Comparison of ENCODE assay signal across 19 cellular contexts in the genomic region with DNA sequence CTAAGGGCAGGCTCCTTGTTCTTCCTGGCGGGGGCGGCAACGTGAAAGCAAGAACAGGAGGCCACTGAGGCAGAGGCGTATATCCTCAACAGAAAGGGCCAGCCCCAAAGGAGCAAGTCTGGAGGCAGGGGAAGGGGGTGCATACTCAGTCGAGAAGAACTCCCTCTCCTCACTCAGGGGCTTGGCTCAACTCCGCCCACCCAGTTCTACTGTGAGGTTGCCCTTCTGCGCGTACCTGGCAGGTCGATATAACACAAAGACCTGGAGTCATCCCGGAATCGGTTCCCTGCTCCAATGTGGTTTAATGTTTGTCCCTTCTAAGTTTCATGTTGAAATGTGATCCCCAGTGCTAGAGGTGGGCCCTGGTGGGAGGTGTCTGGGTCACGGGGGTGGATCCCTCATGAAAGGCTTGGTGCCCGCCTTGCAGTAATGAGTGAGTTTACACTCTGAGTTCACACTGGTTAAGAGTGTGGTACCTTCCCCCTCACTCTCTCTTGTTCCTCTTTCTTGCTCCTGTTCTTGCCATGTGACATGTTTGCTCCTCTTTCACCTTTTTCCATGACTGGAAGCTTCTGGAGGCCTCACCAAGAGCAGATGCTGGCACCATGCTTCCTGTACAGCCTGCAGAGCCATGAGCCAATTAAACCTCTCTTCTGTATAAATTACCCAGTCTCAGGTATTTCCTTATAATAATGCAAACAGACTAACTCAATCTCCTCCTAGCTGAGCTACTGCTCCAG. TPM values are rescaled to one million over a fixed set of nuclear protein-coding genes. Genes with fewer than 3 reads are reported as not detected.
DNase-seq lines count a peak whose midpoint lies in the region; ATAC-seq, FAIRE-seq and TF ChIP-seq lines count a peak whose summit lies in the region.
"Had no signal": no experiment of that assay in that cellular context is flagged by ENCODE, and none has a peak within 500 bp of the region (broad histone marks: within the 10 kb centered on the region; RNA-seq: fewer than 3 reads in every experiment).

No MANE protein-coding gene starts in this region.

- H3K4me1 ChIP-seq in K562 (replicated peaks in 1 of 2; ENCODE audit: control insufficient read depth in 2 of 2, insufficient read depth in 2 of 2, low read length in 2 of 2) (peaks cover 5 to 19% of the 10 kb centered on the region in 2 experiments; a peak in 4 of 5 replicates), H9 (ENCODE audit: insufficient read depth, low read length) (peaks cover 5% of the 10 kb centered on the region; the same call in 1 of the 2 replicates)
- H3K4me1 ChIP-seq: Peyer's patch had no signal

- no peak for FAIRE-seq in K562 (lab: Jason Lieb, UNC)
- FAIRE-seq: HepG2 had no signal

- peaks cover 53% of the 10 kb centered on the region for H3K27me3 Mint-ChIP-seq in activated CD8-positive, alpha-beta memory T cell treated with anti-CD3 and anti-CD28 coated beads, Interleukin-2, amount 10 ng/mL, durations not matched to agents 7 days and 5 days
- H3K27me3 Mint-ChIP-seq in type B pancreatic cell (peaks cover 2% of the 10 kb centered on the region), H9 (ENCODE audit: low read depth) (peaks cover 33% of the 10 kb centered on the region)
- H3K27me3 Mint-ChIP-seq in activated CD4-positive, alpha-beta T cell treated with anti-CD3 and anti-CD28 coated beads, Interleukin-2, amount 10 ng/mL, durations not matched to agents 7 days and 5 days, result no peaks in the 10 kb centered on the region

- 57% methylated on average over 13 of the region's 13 CpGs for WGBS in K562 (ENCODE audit: insufficient coverage, low coverage, missing lambda C conversion rate)
- no CpG with 5 or more reads among the region's 13 CpGs for WGBS in H9 (ENCODE audit: extremely low coverage, insufficient read length, low lambda C conversion rate)

- H3K36me3 ChIP-seq in K562 (ENCODE audit: control insufficient read depth, insufficient read depth, low read length), result no peaks in the 10 kb centered on the region
- H3K36me3 ChIP-seq: BLaER1 treated with 17β-estradiol and CSF1 and Interleukin-3, amounts not matched to agents 10 nM and 100 nM; Peyer's patch had no signal

- in situ Hi-C loops in K562 (cut with MboI), result loop anchor here (10.0 kb wide), 1 partner anchor 370 kb away; no protein-coding TSS in a partner anchor

- peaks cover 22% of the 10 kb centered on the region for H3K4me1 Mint-ChIP-seq in activated CD8-positive, alpha-beta memory T cell treated with anti-CD3 and anti-CD28 coated beads, Interleukin-2, amount 10 ng/mL, durations not matched to agents 7 days and 5 days
- H3K4me1 Mint-ChIP-seq in type B pancreatic cell (ENCODE audit: unreplicated experiment), result no peaks in the 10 kb centered on the region
- H3K4me1 Mint-ChIP-seq in H9, result peaks cover 56% of the 10 kb centered on the region in 2 experiments
- peaks cover 32% of the 10 kb centered on the region for H3K4me1 Mint-ChIP-seq in activated CD4-positive, alpha-beta T cell treated with anti-CD3 and anti-CD28 coated beads, Interleukin-2, amount 10 ng/mL, durations not matched to agents 7 days and 5 days

- no TSS peak for BruUV-seq in K562 (replicated peaks; lab: Mats Ljungman, UMichigan)

- H2AFZ ChIP-seq in K562 (ENCODE audit: low read depth, low read length) (no peak overlapping the region), H9 (ENCODE audit: low read length) (no peak overlapping the region)

- no peaks in the 10 kb centered on the region for H3K23me2 ChIP-seq in H9 (ENCODE audit: insufficient read length, low read depth, low read length, poor library complexity, severe bottlenecking)

- no peak for ATAC-seq in activated CD8-positive, alpha-beta memory T cell treated with anti-CD3 and anti-CD28 coated beads, Interleukin-2, amount 10 ng/mL, durations not matched to agents 7 days and 5 days
- no peak for ATAC-seq in K562
- ATAC-seq in HG02870 (IDR thresholded peaks at IDR 0.05; ENCODE audit: unreplicated experiment), result no peak
- ATAC-seq: HepG2, SK-N-SH treated with all-trans-retinoic acid at 6 μM for 48 hours had no signal

- H3K36me3 Mint-ChIP-seq in activated CD8-positive, alpha-beta memory T cell treated with anti-CD3 and anti-CD28 coated beads, Interleukin-2, amount 10 ng/mL, durations not matched to agents 7 days and 5 days, result no peaks in the 10 kb centered on the region
- H3K36me3 Mint-ChIP-seq in type B pancreatic cell (no peaks in the 10 kb centered on the region), H9 (ENCODE audit: insufficient read depth in 1 of 3, low read depth in 3 of 3) (peaks cover 0 to 19% (median 1%) of the 10 kb centered on the region in 3 experiments; a peak in 5 of 7 replicates)
- no peaks in the 10 kb centered on the region for H3K36me3 Mint-ChIP-seq in activated CD4-positive, alpha-beta T cell treated with anti-CD3 and anti-CD28 coated beads, Interleukin-2, amount 10 ng/mL, durations not matched to agents 7 days and 5 days (ENCODE audit: low read depth)

- no peak overlapping the region for H3K14ac ChIP-seq in H9 (ENCODE audit: insufficient read depth, low read length)

- CTCF ChIA-PET in activated CD8-positive, alpha-beta memory T cell treated with anti-CD3 and anti-CD28 coated beads, Interleukin-2, amount 10 ng/mL, durations not matched to agents 7 days and 5 days (lab: Charles Lee), result interaction anchor here (1.4 to 2.0 kb wide), 2 partner anchors 9 to 370 kb away, joined by 4 to 5 read pairs; no protein-coding TSS in a partner anchor
- CTCF ChIA-PET in K562 (lab: Yijun Ruan, JAX; ENCODE audit: low intra/inter-chr PET ratio), result no interaction called here
- CTCF ChIA-PET in activated CD4-positive, alpha-beta T cell treated with anti-CD3 and anti-CD28 coated beads, Interleukin-2, amount 10 ng/mL, durations not matched to agents 7 days and 5 days (lab: Charles Lee), result interaction anchor here (0.6 to 1.6 kb wide), 2 partner anchors 9 to 464 kb away, joined by 3 to 6 read pairs; no protein-coding TSS in a partner anchor

- no peak overlapping the region for H2BK15ac ChIP-seq in H9 (ENCODE audit: low read depth, low read length)

- no peaks in the 10 kb centered on the region for H3K9me3 Mint-ChIP-seq in activated CD8-positive, alpha-beta memory T cell treated with anti-CD3 and anti-CD28 coated beads, Interleukin-2, amount 10 ng/mL, durations not matched to agents 7 days and 5 days (ENCODE audit: low read depth)
- H3K9me3 Mint-ChIP-seq in type B pancreatic cell (peaks cover 7% of the 10 kb centered on the region), H9 (peaks cover 2 to 6% of the 10 kb centered on the region in 2 experiments; a peak in 2 of 5 replicates)
- H3K9me3 Mint-ChIP-seq in activated CD4-positive, alpha-beta T cell treated with anti-CD3 and anti-CD28 coated beads, Interleukin-2, amount 10 ng/mL, durations not matched to agents 7 days and 5 days, result no peaks in the 10 kb centered on the region
- H3K9me3 Mint-ChIP-seq: CD8-positive, alpha-beta memory T cell had no signal

- no peaks in the 10 kb centered on the region for H3K9me1 ChIP-seq in K562 (ENCODE audit: control insufficient read depth, insufficient read depth, low read length)

- no peak overlapping the region for H3K23ac ChIP-seq in H9 (ENCODE audit: insufficient read length, low read depth, low read length)

- H3K4me3 ChIP-seq in K562, result no peak overlapping the region
- H3K4me3 ChIP-seq: BLaER1 treated with 17β-estradiol and CSF1 and Interleukin-3, amounts not matched to agents 10 nM and 100 nM; Peyer's patch had no signal

- no peaks in the 10 kb centered on the region for H3K79me2 ChIP-seq in K562 (ENCODE audit: control insufficient read depth, insufficient read depth, low read length)
- H3K79me2 ChIP-seq in H9 (ENCODE audit: insufficient read depth, low read length), result no peaks in the 10 kb centered on the region

- TF ChIP-seq RAD21 in K562 (CRISPR knock-in tag; conservative IDR thresholded peaks at IDR 0.05 in 1 of 2, IDR thresholded peaks at IDR 0.05 in 1 of 2), result no peak

- H3K9ac ChIP-seq in K562 (ENCODE audit: insufficient read depth in 1 of 2, low read depth in 2 of 2, low read length in 2 of 2) (no peak overlapping the region), H9 (ENCODE audit: extremely low read depth, insufficient read length, low read length) (no peak overlapping the region)
- H3K9ac ChIP-seq: BLaER1 treated with 17β-estradiol and CSF1 and Interleukin-3, amounts not matched to agents 10 nM and 100 nM had no signal

- no peak for TF ChIP-seq POLR2A in K562 (conservative IDR thresholded peaks at IDR 0.05)

- no peak overlapping the region for H4K91ac ChIP-seq in H9 (ENCODE audit: insufficient read length, low read depth, low read length)

- no peak overlapping the region for H2BK12ac ChIP-seq in H9 (ENCODE audit: insufficient read length, low read depth, low read length)

- no peak overlapping the region for H2BK20ac ChIP-seq in H9 (ENCODE audit: low read depth, low read length, poor library complexity, severe bottlenecking)

- H3T11ph ChIP-seq in H9 (ENCODE audit: low read length), result no peak overlapping the region

- no peak overlapping the region for H3K4ac ChIP-seq in H9 (ENCODE audit: low read depth, low read length)

- H2BK120ac ChIP-seq in H9 (ENCODE audit: low read depth, low read length, poor library complexity, severe bottlenecking), result no peak overlapping the region

- H3K27ac ChIP-seq in K562 (ENCODE audit: extremely low read depth, low read depth, low read length) (no peak overlapping the region), H9 (ENCODE audit: insufficient read length, low read depth, low read length) (no peak overlapping the region)
- H3K27ac ChIP-seq: BLaER1 treated with 17β-estradiol and CSF1 and Interleukin-3, amounts not matched to agents 10 nM and 100 nM; Peyer's patch had no signal

- intact Hi-C loops in K562 (cut with micrococcal nuclease), result loop anchor here (10.0 kb wide), 2 partner anchors 70 to 370 kb away; no protein-coding TSS in a partner anchor

- H2BK5ac ChIP-seq in H9 (ENCODE audit: insufficient read length, low read length), result no peak overlapping the region

- no peak overlapping the region for H3K56ac ChIP-seq in H9 (ENCODE audit: insufficient read length, low read depth, low read length)

- H3K9me3 ChIP-seq in K562 (replicated peaks; ENCODE audit: control insufficient read depth, insufficient read depth, low read depth, low read length), result no peaks in the 10 kb centered on the region; the same call in 1 of the 2 replicates
- H3K9me3 ChIP-seq in H9 (ENCODE audit: control insufficient read depth, low read depth, low read length), result no peaks in the 10 kb centered on the region
- H3K9me3 ChIP-seq: BLaER1 treated with 17β-estradiol and CSF1 and Interleukin-3, amounts not matched to agents 10 nM and 100 nM; Peyer's patch had no signal

- peak; percentile 35 for DNase-seq in activated CD8-positive, alpha-beta memory T cell treated with anti-CD3 and anti-CD28 coated beads for 24 hours
- no peak for DNase-seq in activated CD8-positive, alpha-beta memory T cell treated with anti-CD3 and anti-CD28 coated beads, Interleukin-2, amount 10 ng/mL, durations not matched to agents 7 days and 5 days
- DNase-seq in MV-4-11 (lab: John Stamatoyannopoulos, UW), result peak; percentile 26
- no peak for DNase-seq in K562 (ENCODE audit: extremely low read depth in 1 of 4, low spot score in 3 of 4)
- peak; percentile 8 for DNase-seq in type B pancreatic cell (ENCODE audit: extremely low spot score, unreplicated experiment)
- DNase-seq in H9, result no peak
- no peak for DNase-seq in activated CD4-positive, alpha-beta T cell treated with anti-CD3 and anti-CD28 coated beads, Interleukin-2, amount 10 ng/mL, durations not matched to agents 7 days and 5 days
- DNase-seq: 8988T; CD8-positive, alpha-beta memory T cell; DMS79 treated with DMSO at 0.1 percent for 48 hours; NCI-H1436; NCI-H2029; NCI-H524; SHP77 had no signal

- H3K27me3 ChIP-seq in K562 (ENCODE audit: control insufficient read depth in 2 of 2, insufficient read depth in 2 of 2, low read length in 2 of 2), result peaks cover 5 to 25% of the 10 kb centered on the region in 2 experiments; a peak in 3 of 5 replicates
- H3K27me3 ChIP-seq in H9 (ENCODE audit: insufficient read depth, low read length), result no peaks in the 10 kb centered on the region
- H3K27me3 ChIP-seq: Peyer's patch had no signal

- no peaks in the 10 kb centered on the region for H3K79me1 ChIP-seq in H9 (ENCODE audit: insufficient read depth, low read depth, low read length, poor library complexity, severe bottlenecking)

- H3K4me2 ChIP-seq in K562 (ENCODE audit: insufficient read depth, low read length), result no peak overlapping the region
- no peak overlapping the region for H3K4me2 ChIP-seq in H9 (ENCODE audit: insufficient read depth, insufficient read length, low read length)

- H4K20me1 ChIP-seq in K562 (replicated peaks; ENCODE audit: control insufficient read depth, insufficient read depth, low read length) (0 out of 2 replicates have a peak, but pooled peaks cover 3% of the 10 kb centered on the region), H9 (ENCODE audit: control insufficient read depth, insufficient read depth, insufficient read length) (no peaks in the 10 kb centered on the region)

- no peak overlapping the region for H2AK5ac ChIP-seq in H9 (ENCODE audit: insufficient read length, low read length)

- no peak for TF ChIP-seq EP300 in K562 (IDR thresholded peaks at IDR 0.05; ENCODE audit: low read length)

- no peak overlapping the region for H3K27ac Mint-ChIP-seq in activated CD8-positive, alpha-beta memory T cell treated with anti-CD3 and anti-CD28 coated beads, Interleukin-2, amount 10 ng/mL, durations not matched to agents 7 days and 5 days
- H3K27ac Mint-ChIP-seq in type B pancreatic cell (no peak overlapping the region), H9 (peak overlapping the region in 1 of 3 experiments; percentile 73; a peak in 3 of 7 replicates)
- H3K27ac Mint-ChIP-seq in activated CD4-positive, alpha-beta T cell treated with anti-CD3 and anti-CD28 coated beads, Interleukin-2, amount 10 ng/mL, durations not matched to agents 7 days and 5 days, result no peak overlapping the region

- TF ChIP-seq CTCF in K562 (IDR thresholded peaks at IDR 0.05 in 2 of 3, conservative IDR thresholded peaks at IDR 0.05 in 1 of 3; ENCODE audit: insufficient read depth in 2 of 3, low read depth in 1 of 3, low read length in 3 of 3), result no peak
- no peak for TF ChIP-seq CTCF in type B pancreatic cell (conservative IDR thresholded peaks at IDR 0.05)
- no peak for TF ChIP-seq CTCF in H9 (conservative IDR thresholded peaks at IDR 0.05)

- POLR2A ChIA-PET in K562 (lab: Yijun Ruan, JAX), result interaction anchor here (0.6 to 0.7 kb wide), 3 partner anchors 9 to 1008 kb away, joined by 3 read pairs; no protein-coding TSS in a partner anchor
- POLR2A ChIA-PET in activated CD4-positive, alpha-beta T cell treated with anti-CD3 and anti-CD28 coated beads, Interleukin-2, amount 10 ng/mL, durations not matched to agents 7 days and 5 days (lab: Charles Lee), result interaction anchor here (0.6 kb wide), 1 partner anchor 65 kb away, joined by 3 read pairs; no protein-coding TSS in a partner anchor

- no peak overlapping the region for H4K8ac ChIP-seq in H9 (replicated peaks; ENCODE audit: insufficient read length, low read depth, low read length)

- no peak overlapping the region for H4K5ac ChIP-seq in H9 (ENCODE audit: insufficient read length, low read depth, low read length)

- H3K18ac ChIP-seq in H9 (ENCODE audit: insufficient read length, low read depth, low read length), result no peak overlapping the region

- no peak overlapping the region for H3K4me3 Mint-ChIP-seq in activated CD8-positive, alpha-beta memory T cell treated with anti-CD3 and anti-CD28 coated beads, Interleukin-2, amount 10 ng/mL, durations not matched to agents 7 days and 5 days
- H3K4me3 Mint-ChIP-seq in type B pancreatic cell (no peak overlapping the region), H9 (no peak overlapping the region; a peak in 1 of 5 replicates)
- H3K4me3 Mint-ChIP-seq in activated CD4-positive, alpha-beta T cell treated with anti-CD3 and anti-CD28 coated beads, Interleukin-2, amount 10 ng/mL, durations not matched to agents 7 days and 5 days, result no peak overlapping the region
- H3K4me3 Mint-ChIP-seq: CD8-positive, alpha-beta memory T cell had no signal

RNA-seq across cellular contexts. Expression of a gene that starts 32.6 kb away (rescaled TPM):
- total RNA-seq in activated CD8-positive, alpha-beta memory T cell treated with anti-CD3 and anti-CD28 coated beads, Interleukin-2, amount 10 ng/mL, durations not matched to agents 7 days and 5 days, result 1 to 10 TPM in 1 of 2 experiments, under 1 TPM in 1; 0.96 to 4.5 TPM
- 5.0 and 5.6 TPM in 2 replicates for total RNA-seq in K562 (2011; cell fraction: chromatin; rRNA removed; ENCODE audit: low replicate concordance)
- total RNA-seq in K562 (2011; cell fraction: nucleolus; rRNA removed), result 2.1 and 2.7 TPM in 2 replicates
- 3.8 and 4.4 TPM in 2 replicates for total RNA-seq in K562 (2011; cell fraction: nucleoplasm; rRNA removed)
- total RNA-seq in K562 (2014; rRNA removed) (1.2 and 1.3 TPM in 2 replicates), K562 (2014; rRNA removed; fragmentation: Illumina TruSeq; extraction: Trizol) (0.55 and 0.61 TPM in 2 replicates), K562 (2015; rRNA removed; fragmentation: Illumina TruSeq; extraction: Trizol) (0.45 and 0.62 TPM in 2 replicates), K562 (2021) (0.67 and 1.1 TPM in 2 replicates), type B pancreatic cell (ENCODE audit: low replicate concordance) (5.6 and 10.8 TPM in 2 replicates), H9 (2021) (5.5 and 5.8 TPM in 2 replicates)
- polyA plus RNA-seq in K562 (2011; rRNA removed) (1.9 and 16.7 TPM in 2 replicates), K562 (2014; fragmentation: Illumina TruSeq; extraction: Trizol) (0.42 and 0.84 TPM in 2 replicates), K562 (2014; fragmentation: Nextera tagmentation; extraction: Ambion mirVana) (under 1 TPM; 0.37 to 0.43 TPM), K562 (2014; rRNA removed) (1.3 and 2.1 TPM in 2 replicates)
- 0.70 and 11.1 TPM in 2 replicates for polyA plus RNA-seq in K562 (2011; cell fraction: cytosol; rRNA removed)
- 3.9 and 38.2 TPM in 2 replicates for polyA plus RNA-seq in K562 (2011; cell fraction: nucleus; rRNA removed)
- polyA plus RNA-seq in K562 (2012), result 3.9 and 12.2 TPM in 2 replicates
- polyA minus RNA-seq in K562 (2011; rRNA and poly(A)+ RNA removed), result 2.2 and 24.2 TPM in 2 replicates
- 0.95 and 7.7 TPM in 2 replicates for polyA minus RNA-seq in K562 (2011; cell fraction: cytosol; rRNA and poly(A)+ RNA removed)
- polyA minus RNA-seq in K562 (2011; cell fraction: nucleus; rRNA and poly(A)+ RNA removed), result 1.3 and 25.1 TPM in 2 replicates
- 1 to 10 TPM; 1.8 to 2.1 TPM for total RNA-seq in activated CD4-positive, alpha-beta T cell treated with anti-CD3 and anti-CD28 coated beads, Interleukin-2, amount 10 ng/mL, durations not matched to agents 7 days and 5 days

Comparison
In these comparisons a context has a peak if more than half of its experiments do, and no peak if none do; other contexts are left out.
1. DNase-seq: peak in activated CD8-positive, alpha-beta memory T cell treated with anti-CD3 and anti-CD28 coated beads for 24 hours (single experiment), MV-4-11 (single experiment) and type B pancreatic cell (single experiment); none in activated CD8-positive, alpha-beta memory T cell treated with anti-CD3 and anti-CD28 coated beads, Interleukin-2, amount 10 ng/mL, durations not matched to agents 7 days and 5 days (single experiment), K562 (0 of 4), H9 (single experiment) and activated CD4-positive, alpha-beta T cell treated with anti-CD3 and anti-CD28 coated beads, Interleukin-2, amount 10 ng/mL, durations not matched to agents 7 days and 5 days (single experiment).